ENCODE assay signal across 10 cellular contexts in the genomic region with DNA sequence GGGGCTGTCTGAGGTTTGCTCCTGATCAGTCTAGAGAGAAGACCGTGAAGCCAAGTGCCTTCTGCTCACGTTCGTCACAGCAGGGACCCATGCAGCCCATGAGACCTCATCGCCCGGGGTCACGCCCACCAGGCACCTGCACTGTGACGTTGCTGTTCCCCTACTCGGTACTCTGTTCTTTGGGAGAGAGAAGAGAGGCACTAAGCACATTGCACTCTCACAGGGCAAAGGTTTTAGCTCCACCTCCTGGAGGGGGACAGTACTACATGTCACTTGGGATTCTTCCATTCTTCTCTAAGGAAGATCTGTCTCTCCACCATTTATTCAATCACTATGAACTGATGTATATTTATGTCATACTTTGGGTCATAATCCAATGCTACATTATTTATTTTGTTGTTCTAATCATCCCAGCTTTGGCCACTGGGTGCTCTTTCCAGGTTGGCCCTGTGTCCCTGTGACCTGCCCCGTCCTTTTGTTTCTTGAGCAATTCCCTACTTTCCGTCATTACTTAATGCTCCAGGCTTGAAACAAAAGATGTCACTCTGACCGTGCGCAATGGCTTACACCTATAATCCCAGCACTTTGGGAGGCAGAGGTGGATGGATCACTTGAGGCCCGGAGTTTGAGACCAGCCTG. TPM values are rescaled to one million over a fixed set of nuclear protein-coding genes. Genes with fewer than 3 reads are reported as not detected.
DNase-seq lines count a peak whose midpoint lies in the region; ATAC-seq, FAIRE-seq and TF ChIP-seq lines count a peak whose summit lies in the region.
"Had no signal": no experiment of that assay in that cellular context is flagged by ENCODE, and none has a peak within 500 bp of the region (broad histone marks: within the 10 kb centered on the region; RNA-seq: fewer than 3 reads in every experiment).

No MANE protein-coding gene starts in this region.

- H3K27me3 ChIP-seq in WERI-Rb-1 (ENCODE audit: insufficient read depth, low read depth, severe bottlenecking) (no peaks in the 10 kb centered on the region), bronchial epithelial cell (ENCODE audit: control insufficient read depth, insufficient read depth, low read length) (peaks cover 2% of the 10 kb centered on the region)
- H3K27me3 ChIP-seq: BLaER1 had no signal

- H3K4me3 ChIP-seq in WERI-Rb-1 (ENCODE audit: low read depth, low read length) (no peak overlapping the region), bronchial epithelial cell (ENCODE audit: low read depth, low read length) (no peak overlapping the region)
- H3K4me3 ChIP-seq: BLaER1 had no signal

- peaks cover 2% of the 10 kb centered on the region for H3K9me3 ChIP-seq in WERI-Rb-1 (ENCODE audit: severe bottlenecking)
- H3K9me3 ChIP-seq: BLaER1 had no signal

- H3K36me3 ChIP-seq in WERI-Rb-1 (no peaks in the 10 kb centered on the region), bronchial epithelial cell (ENCODE audit: control insufficient read depth, insufficient read depth, low read length) (no peaks in the 10 kb centered on the region)
- H3K36me3 ChIP-seq: BLaER1 had no signal

- H3K4me1 Mint-ChIP-seq in memory B cell = peaks cover 8% of the 10 kb centered on the region

- TF ChIP-seq CTCF in WERI-Rb-1 (IDR thresholded peaks at IDR 0.05; ENCODE audit: low read depth, low read length) (peak; percentile 82), bronchial epithelial cell (IDR thresholded peaks at IDR 0.05; ENCODE audit: insufficient read depth, low read length, severe bottlenecking) (peak; percentile 80)

- H3K36me3 Mint-ChIP-seq in memory B cell = peaks cover 3% of the 10 kb centered on the region

- no peak overlapping the region for H3K27ac Mint-ChIP-seq in memory B cell

- DNase-seq in NCI-H1417 (lab: John Stamatoyannopoulos, UW) = peak; percentile 36 to 62 (median 41)
- no peak for DNase-seq in NCI-H1417 treated with DMSO at 0.1 percent for 48 hours (lab: John Stamatoyannopoulos, UW)
- peak; percentile 77 for DNase-seq in NCI-H2029 treated with DMSO at 0.1 percent for 48 hours (lab: John Stamatoyannopoulos, UW)
- DNase-seq in WERI-Rb-1 = peak; percentile 58
- DNase-seq in bronchial epithelial cell (ENCODE audit: low read depth) = peak; percentile 60
- peak; percentile 69 to 76 for DNase-seq in memory B cell (ENCODE audit: low spot score in 2 of 2)
- peak; percentile 18 to 64 (median 39) for DNase-seq in stimulated activated naive CD4-positive, alpha-beta T cell (lab: John Stamatoyannopoulos, UW)

- ATAC-seq in memory B cell (ENCODE audit: low read depth) (peak; percentile 97), HG03139 (IDR thresholded peaks at IDR 0.05; ENCODE audit: unreplicated experiment) (no peak)

- no peak for FAIRE-seq in bronchial epithelial cell (lab: Jason Lieb, UNC)
- FAIRE-seq: frontal cortex had no signal

- peaks cover 16% of the 10 kb centered on the region for H3K27me3 Mint-ChIP-seq in memory B cell

- peaks cover 8% of the 10 kb centered on the region for H3K9me3 Mint-ChIP-seq in memory B cell

- no peak overlapping the region for H3K27ac ChIP-seq in WERI-Rb-1
- H3K27ac ChIP-seq: BLaER1 had no signal

- H3K4me3 Mint-ChIP-seq in memory B cell = no peak overlapping the region

RNA-seq across cellular contexts. Expression of a gene that starts 31.4 kb away (rescaled TPM):
- total RNA-seq in bronchial epithelial cell = 4.5 and 6.5 TPM in 2 replicates

RNA-seq across cellular contexts. Expression of a gene that starts 36.6 kb away (rescaled TPM):
- total RNA-seq in bronchial epithelial cell = 16.1 TPM in 2 replicates
